Comparison of ENCODE assay signal across 1 cellular context in the genomic region with DNA sequence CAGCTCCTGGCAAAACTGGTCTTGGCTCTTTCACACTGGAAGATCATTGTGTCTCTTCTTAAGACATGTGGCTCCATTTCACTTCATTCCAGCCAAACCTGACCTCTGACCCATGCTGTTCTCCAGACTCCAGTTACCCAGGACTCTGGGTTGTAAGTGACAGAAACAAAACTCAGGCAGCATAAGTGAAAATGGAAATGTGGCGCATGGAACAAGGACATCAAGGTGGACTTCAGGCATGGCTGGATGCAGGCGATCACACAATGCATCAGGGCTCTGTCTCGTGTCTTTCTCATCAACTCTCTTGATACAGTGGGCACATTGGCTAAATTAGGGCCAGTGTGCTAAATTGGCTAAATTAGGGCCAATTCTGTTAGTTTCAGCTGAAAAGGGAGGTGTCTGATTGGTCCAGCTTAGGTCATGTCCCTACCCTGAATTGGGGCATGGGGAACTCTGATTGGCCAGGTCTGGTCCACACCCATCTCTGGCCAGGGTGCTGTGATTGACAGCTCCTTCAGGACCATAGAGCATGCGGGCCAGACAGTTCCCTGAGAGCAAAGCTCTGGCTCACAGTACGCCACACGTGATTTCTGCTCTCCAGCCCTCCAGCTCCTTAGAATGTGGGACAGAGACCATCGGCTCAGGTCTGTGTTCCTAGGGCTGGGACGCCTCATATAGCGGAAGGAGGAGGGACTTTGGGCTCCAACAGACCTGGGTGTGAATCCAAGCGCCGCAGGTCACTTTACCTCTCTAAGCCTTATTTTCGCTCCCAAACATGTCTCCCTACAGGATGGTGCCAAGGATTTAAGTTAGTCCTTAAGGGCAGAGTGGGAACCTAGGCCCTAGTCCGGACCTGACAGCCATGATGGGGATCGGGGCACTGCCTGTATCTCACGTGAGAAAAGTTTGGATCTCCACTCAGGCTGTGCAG.
A peak's percentile ranks its signal among the peaks of the same experiment; 100 is the strongest.
TF ChIP-seq lines count a peak whose summit lies in the region.

No MANE protein-coding gene starts in this region.

TF ChIP-seq in K562, 482 proteins besides CTCF, POLR2A, EP300 and RAD21 (continued from another document and continues in another):
- TF ChIP-seq, protein P1, sequence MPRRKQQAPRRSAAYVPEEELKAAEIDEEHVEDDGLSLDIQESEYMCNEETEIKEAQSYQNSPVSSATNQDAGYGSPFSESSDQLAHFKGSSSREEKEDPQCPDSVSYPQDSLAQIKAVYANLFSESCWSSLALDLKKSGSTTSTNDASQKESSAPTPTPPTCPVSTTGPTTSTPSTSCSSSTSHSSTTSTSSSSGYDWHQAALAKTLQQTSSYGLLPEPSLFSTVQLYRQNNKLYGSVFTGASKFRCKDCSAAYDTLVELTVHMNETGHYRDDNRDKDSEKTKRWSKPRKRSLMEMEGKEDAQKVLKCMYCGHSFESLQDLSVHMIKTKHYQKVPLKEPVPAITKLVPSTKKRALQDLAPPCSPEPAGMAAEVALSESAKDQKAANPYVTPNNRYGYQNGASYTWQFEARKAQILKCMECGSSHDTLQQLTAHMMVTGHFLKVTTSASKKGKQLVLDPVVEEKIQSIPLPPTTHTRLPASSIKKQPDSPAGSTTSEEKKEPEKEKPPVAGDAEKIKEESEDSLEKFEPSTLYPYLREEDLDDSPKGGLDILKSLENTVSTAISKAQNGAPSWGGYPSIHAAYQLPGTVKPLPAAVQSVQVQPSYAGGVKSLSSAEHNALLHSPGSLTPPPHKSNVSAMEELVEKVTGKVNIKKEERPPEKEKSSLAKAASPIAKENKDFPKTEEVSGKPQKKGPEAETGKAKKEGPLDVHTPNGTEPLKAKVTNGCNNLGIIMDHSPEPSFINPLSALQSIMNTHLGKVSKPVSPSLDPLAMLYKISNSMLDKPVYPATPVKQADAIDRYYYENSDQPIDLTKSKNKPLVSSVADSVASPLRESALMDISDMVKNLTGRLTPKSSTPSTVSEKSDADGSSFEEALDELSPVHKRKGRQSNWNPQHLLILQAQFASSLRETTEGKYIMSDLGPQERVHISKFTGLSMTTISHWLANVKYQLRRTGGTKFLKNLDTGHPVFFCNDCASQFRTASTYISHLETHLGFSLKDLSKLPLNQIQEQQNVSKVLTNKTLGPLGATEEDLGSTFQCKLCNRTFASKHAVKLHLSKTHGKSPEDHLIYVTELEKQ (CRISPR knock-in tag; IDR thresholded peaks at IDR 0.05) = no peak
- TF ChIP-seq MAZ (CRISPR knock-in tag; conservative IDR thresholded peaks at IDR 0.05 in 1 of 2, IDR thresholded peaks at IDR 0.05 in 1 of 2) (0 out of 4 replicates have a peak, but pooled peaks of 1 of the 2 experiments have one; percentile 11), ZNF75A (CRISPR knock-in tag; IDR thresholded peaks at IDR 0.05) (no peak), SRSF9 (IDR thresholded peaks at IDR 0.05; ENCODE audit: borderline replicate concordance, low read depth, low read length) (no peak), XRCC5 (IDR thresholded peaks at IDR 0.05; ENCODE audit: low read depth, low read length) (0 out of 2 replicates have a peak, but pooled peaks have one; percentile 5), FOXJ2 (tag; IDR thresholded peaks at IDR 0.05) (no peak), ZFP30 (CRISPR knock-in tag; IDR thresholded peaks at IDR 0.05; ENCODE audit: borderline replicate concordance) (no peak), HOXB6 (CRISPR knock-in tag; IDR thresholded peaks at IDR 0.05; ENCODE audit: borderline replicate concordance) (no peak), SRSF7 (optimal IDR thresholded peaks at IDR 0.05; ENCODE audit: low read depth, low read length) (no peak), CBX3 (IDR thresholded peaks at IDR 0.05; ENCODE audit: borderline replicate concordance in 1 of 2, low read length in 2 of 2) (no peak), KLF13 (tag; IDR thresholded peaks at IDR 0.05; ENCODE audit: borderline replicate concordance, low read depth) (no peak), TCF7 (IDR thresholded peaks at IDR 0.05; ENCODE audit: borderline replicate concordance) (no peak), ZNF408 (CRISPR knock-in tag; IDR thresholded peaks at IDR 0.05; ENCODE audit: low read depth) (no peak), ZSCAN29 (IDR thresholded peaks at IDR 0.05) (no peak), ZNF175 (CRISPR knock-in tag; IDR thresholded peaks at IDR 0.05; ENCODE audit: low read depth) (no peak), ZNF431 (CRISPR knock-in tag; IDR thresholded peaks at IDR 0.05) (no peak), XRCC4 (IDR thresholded peaks at IDR 0.05; ENCODE audit: extremely low read depth, insufficient read depth, insufficient read length) (no peak), ZNF444 (CRISPR knock-in tag; IDR thresholded peaks at IDR 0.05) (no peak), ZNF239 (CRISPR knock-in tag; IDR thresholded peaks at IDR 0.05) (no peak), CBX2 (IDR thresholded peaks at IDR 0.05; ENCODE audit: insufficient read depth, low read length, poor library complexity, severe bottlenecking) (no peak), HMG20A (CRISPR knock-in tag; conservative IDR thresholded peaks at IDR 0.05) (no peak), NEUROD1 (IDR thresholded peaks at IDR 0.05; ENCODE audit: borderline replicate concordance, low read depth, low read length, partially characterized antibody) (no peak), PCBP2 (IDR thresholded peaks at IDR 0.05; ENCODE audit: low read depth, low read length, poor library complexity, severe bottlenecking) (no peak), BCL6 (CRISPR knock-in tag; IDR thresholded peaks at IDR 0.05) (no peak), RCOR1 (IDR thresholded peaks at IDR 0.05; ENCODE audit: borderline replicate concordance in 1 of 2, low read depth in 2 of 2, low read length in 2 of 2) (peak in 1 of 2 experiments; percentile 65; a peak in 1 of 4 replicates), FOXP1 (CRISPR knock-in tag; IDR thresholded peaks at IDR 0.05) (no peak), ZNF165 (CRISPR knock-in tag; IDR thresholded peaks at IDR 0.05; ENCODE audit: borderline replicate concordance) (no peak), CBX8 (IDR thresholded peaks at IDR 0.05; ENCODE audit: borderline replicate concordance, extremely low read depth, low read depth, low read length, poor library complexity, severe bottlenecking) (no peak), SAFB2 (IDR thresholded peaks at IDR 0.05; ENCODE audit: borderline replicate concordance, low read depth, low read length, severe bottlenecking) (no peak), MEF2D (tag; conservative IDR thresholded peaks at IDR 0.05; ENCODE audit: low read depth) (no peak), PRMT5 (CRISPR knock-in tag; IDR thresholded peaks at IDR 0.05) (no peak), MCM3 (IDR thresholded peaks at IDR 0.05) (no peak), ZBTB1 (CRISPR knock-in tag; IDR thresholded peaks at IDR 0.05; ENCODE audit: borderline replicate concordance, low read depth) (no peak; the same call in 1 of the 2 replicates), ATF7 (IDR thresholded peaks at IDR 0.05) (peak; percentile 57)
- TF ChIP-seq, protein P2, sequence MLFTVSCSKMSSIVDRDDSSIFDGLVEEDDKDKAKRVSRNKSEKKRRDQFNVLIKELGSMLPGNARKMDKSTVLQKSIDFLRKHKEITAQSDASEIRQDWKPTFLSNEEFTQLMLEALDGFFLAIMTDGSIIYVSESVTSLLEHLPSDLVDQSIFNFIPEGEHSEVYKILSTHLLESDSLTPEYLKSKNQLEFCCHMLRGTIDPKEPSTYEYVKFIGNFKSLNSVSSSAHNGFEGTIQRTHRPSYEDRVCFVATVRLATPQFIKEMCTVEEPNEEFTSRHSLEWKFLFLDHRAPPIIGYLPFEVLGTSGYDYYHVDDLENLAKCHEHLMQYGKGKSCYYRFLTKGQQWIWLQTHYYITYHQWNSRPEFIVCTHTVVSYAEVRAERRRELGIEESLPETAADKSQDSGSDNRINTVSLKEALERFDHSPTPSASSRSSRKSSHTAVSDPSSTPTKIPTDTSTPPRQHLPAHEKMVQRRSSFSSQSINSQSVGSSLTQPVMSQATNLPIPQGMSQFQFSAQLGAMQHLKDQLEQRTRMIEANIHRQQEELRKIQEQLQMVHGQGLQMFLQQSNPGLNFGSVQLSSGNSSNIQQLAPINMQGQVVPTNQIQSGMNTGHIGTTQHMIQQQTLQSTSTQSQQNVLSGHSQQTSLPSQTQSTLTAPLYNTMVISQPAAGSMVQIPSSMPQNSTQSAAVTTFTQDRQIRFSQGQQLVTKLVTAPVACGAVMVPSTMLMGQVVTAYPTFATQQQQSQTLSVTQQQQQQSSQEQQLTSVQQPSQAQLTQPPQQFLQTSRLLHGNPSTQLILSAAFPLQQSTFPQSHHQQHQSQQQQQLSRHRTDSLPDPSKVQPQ (CRISPR knock-in tag; IDR thresholded peaks at IDR 0.05; ENCODE audit: borderline replicate concordance) = no peak
- TF ChIP-seq, protein P3, sequence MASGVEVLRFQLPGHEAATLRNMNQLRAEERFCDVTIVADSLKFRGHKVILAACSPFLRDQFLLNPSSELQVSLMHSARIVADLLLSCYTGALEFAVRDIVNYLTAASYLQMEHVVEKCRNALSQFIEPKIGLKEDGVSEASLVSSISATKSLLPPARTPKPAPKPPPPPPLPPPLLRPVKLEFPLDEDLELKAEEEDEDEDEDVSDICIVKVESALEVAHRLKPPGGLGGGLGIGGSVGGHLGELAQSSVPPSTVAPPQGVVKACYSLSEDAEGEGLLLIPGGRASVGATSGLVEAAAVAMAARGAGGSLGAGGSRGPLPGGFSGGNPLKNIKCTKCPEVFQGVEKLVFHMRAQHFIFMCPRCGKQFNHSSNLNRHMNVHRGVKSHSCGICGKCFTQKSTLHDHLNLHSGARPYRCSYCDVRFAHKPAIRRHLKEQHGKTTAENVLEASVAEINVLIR (CRISPR knock-in tag; IDR thresholded peaks at IDR 0.05) = no peak
- TF ChIP-seq, protein P4, sequence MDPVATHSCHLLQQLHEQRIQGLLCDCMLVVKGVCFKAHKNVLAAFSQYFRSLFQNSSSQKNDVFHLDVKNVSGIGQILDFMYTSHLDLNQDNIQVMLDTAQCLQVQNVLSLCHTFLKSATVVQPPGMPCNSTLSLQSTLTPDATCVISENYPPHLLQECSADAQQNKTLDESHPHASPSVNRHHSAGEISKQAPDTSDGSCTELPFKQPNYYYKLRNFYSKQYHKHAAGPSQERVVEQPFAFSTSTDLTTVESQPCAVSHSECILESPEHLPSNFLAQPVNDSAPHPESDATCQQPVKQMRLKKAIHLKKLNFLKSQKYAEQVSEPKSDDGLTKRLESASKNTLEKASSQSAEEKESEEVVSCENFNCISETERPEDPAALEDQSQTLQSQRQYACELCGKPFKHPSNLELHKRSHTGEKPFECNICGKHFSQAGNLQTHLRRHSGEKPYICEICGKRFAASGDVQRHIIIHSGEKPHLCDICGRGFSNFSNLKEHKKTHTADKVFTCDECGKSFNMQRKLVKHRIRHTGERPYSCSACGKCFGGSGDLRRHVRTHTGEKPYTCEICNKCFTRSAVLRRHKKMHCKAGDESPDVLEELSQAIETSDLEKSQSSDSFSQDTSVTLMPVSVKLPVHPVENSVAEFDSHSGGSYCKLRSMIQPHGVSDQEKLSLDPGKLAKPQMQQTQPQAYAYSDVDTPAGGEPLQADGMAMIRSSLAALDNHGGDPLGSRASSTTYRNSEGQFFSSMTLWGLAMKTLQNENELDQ (CRISPR knock-in tag; IDR thresholded peaks at IDR 0.05; ENCODE audit: borderline replicate concordance) = no peak
- TF ChIP-seq, protein P5, sequence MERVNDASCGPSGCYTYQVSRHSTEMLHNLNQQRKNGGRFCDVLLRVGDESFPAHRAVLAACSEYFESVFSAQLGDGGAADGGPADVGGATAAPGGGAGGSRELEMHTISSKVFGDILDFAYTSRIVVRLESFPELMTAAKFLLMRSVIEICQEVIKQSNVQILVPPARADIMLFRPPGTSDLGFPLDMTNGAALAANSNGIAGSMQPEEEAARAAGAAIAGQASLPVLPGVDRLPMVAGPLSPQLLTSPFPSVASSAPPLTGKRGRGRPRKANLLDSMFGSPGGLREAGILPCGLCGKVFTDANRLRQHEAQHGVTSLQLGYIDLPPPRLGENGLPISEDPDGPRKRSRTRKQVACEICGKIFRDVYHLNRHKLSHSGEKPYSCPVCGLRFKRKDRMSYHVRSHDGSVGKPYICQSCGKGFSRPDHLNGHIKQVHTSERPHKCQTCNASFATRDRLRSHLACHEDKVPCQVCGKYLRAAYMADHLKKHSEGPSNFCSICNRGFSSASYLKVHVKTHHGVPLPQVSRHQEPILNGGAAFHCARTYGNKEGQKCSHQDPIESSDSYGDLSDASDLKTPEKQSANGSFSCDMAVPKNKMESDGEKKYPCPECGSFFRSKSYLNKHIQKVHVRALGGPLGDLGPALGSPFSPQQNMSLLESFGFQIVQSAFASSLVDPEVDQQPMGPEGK (CRISPR knock-in tag; IDR thresholded peaks at IDR 0.05; ENCODE audit: borderline replicate concordance) = no peak
- TF ChIP-seq, protein P6, sequence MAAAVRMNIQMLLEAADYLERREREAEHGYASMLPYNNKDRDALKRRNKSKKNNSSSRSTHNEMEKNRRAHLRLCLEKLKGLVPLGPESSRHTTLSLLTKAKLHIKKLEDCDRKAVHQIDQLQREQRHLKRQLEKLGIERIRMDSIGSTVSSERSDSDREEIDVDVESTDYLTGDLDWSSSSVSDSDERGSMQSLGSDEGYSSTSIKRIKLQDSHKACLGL (CRISPR knock-in tag; IDR thresholded peaks at IDR 0.05; ENCODE audit: borderline replicate concordance, poor library complexity, severe bottlenecking) = no peak
- TF ChIP-seq, protein P7, sequence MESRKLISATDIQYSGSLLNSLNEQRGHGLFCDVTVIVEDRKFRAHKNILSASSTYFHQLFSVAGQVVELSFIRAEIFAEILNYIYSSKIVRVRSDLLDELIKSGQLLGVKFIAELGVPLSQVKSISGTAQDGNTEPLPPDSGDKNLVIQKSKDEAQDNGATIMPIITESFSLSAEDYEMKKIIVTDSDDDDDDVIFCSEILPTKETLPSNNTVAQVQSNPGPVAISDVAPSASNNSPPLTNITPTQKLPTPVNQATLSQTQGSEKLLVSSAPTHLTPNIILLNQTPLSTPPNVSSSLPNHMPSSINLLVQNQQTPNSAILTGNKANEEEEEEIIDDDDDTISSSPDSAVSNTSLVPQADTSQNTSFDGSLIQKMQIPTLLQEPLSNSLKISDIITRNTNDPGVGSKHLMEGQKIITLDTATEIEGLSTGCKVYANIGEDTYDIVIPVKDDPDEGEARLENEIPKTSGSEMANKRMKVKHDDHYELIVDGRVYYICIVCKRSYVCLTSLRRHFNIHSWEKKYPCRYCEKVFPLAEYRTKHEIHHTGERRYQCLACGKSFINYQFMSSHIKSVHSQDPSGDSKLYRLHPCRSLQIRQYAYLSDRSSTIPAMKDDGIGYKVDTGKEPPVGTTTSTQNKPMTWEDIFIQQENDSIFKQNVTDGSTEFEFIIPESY (CRISPR knock-in tag; IDR thresholded peaks at IDR 0.05) = no peak
- TF ChIP-seq, protein P8, sequence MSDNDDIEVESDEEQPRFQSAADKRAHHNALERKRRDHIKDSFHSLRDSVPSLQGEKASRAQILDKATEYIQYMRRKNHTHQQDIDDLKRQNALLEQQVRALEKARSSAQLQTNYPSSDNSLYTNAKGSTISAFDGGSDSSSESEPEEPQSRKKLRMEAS (CRISPR knock-in tag; IDR thresholded peaks at IDR 0.05) = peak; percentile 87
